17 cellular contexts compared by ENCODE assay signal in the genomic region with DNA sequence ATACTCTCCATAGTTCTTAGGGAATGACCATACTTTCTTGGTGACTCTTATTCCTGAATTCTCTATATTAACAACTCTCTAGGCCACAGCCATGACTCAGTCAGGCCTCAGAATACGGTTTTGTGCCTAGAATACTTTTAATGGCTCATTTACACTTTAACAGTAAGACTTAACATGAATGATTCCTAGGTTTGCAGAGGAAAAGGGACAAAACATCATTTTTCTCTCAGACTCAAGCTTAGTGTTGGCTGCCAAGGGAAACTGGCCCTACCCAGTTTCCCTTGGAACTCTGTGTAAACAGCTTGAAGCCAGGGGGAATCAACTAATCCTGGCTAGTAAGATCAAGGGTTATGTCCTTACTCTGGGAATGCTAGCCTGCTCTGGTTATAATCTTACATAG.
DNase-seq lines count a peak whose midpoint lies in the region; ATAC-seq and TF ChIP-seq lines count a peak whose summit lies in the region.
"Had no signal": no experiment of that assay in that cellular context is flagged by ENCODE, and none has a peak within 500 bp of the region (broad histone marks: within the 10 kb centered on the region; RNA-seq: fewer than 3 reads in every experiment).

No MANE protein-coding gene starts in this region.

- H3K23ac ChIP-seq in H9 (ENCODE audit: insufficient read length, low read depth, low read length): no peak overlapping the region
- no peak overlapping the region for H3K23ac ChIP-seq in mesendoderm (ENCODE audit: low read length)

- H3K23me2 ChIP-seq in H9 (ENCODE audit: insufficient read length, low read depth, low read length, poor library complexity, severe bottlenecking): no peaks in the 10 kb centered on the region

- H3K4me3 ChIP-seq in astrocyte of the spinal cord (ENCODE audit: low read depth, low read length): no peak overlapping the region
- no peak overlapping the region for H3K4me3 ChIP-seq in mesendoderm (ENCODE audit: low read length)
- H3K4me3 ChIP-seq: A549, SJCRH30 had no signal

- H3K27me3 ChIP-seq in H9 (ENCODE audit: insufficient read depth, low read length): no peaks in the 10 kb centered on the region
- no peaks in the 10 kb centered on the region for H3K27me3 ChIP-seq in mesendoderm (ENCODE audit: insufficient read depth, low read length, poor library complexity)
- H3K27me3 ChIP-seq: SJCRH30 had no signal

- no peak overlapping the region for H3T11ph ChIP-seq in H9 (ENCODE audit: low read length)

- H3K4me1 Mint-ChIP-seq in H9: peaks cover 0 to 2% of the 10 kb centered on the region in 2 experiments; a peak in 1 of 4 replicates
- no peaks in the 10 kb centered on the region for H3K4me1 Mint-ChIP-seq in effector memory CD8-positive, alpha-beta T cell (ENCODE audit: low read depth in 2 of 2)
- H3K4me1 Mint-ChIP-seq: activated CD8-positive, alpha-beta memory T cell treated with anti-CD3 and anti-CD28 coated beads, Interleukin-2, amount 10 ng/mL, durations not matched to agents 7 days and 5 days had no signal

- DNase-seq in AG08395 (ENCODE audit: low spot score) (peak; percentile 27), H9 (no peak), astrocyte of the spinal cord (ENCODE audit: low read depth, low spot score) (peak; percentile 77), mesendoderm (peak; percentile 3)
- no peak for DNase-seq in effector memory CD8-positive, alpha-beta T cell
- DNase-seq: activated CD8-positive, alpha-beta memory T cell treated with anti-CD3 and anti-CD28 coated beads, Interleukin-2, amount 10 ng/mL, durations not matched to agents 7 days and 5 days; activated effector memory CD4-positive, alpha-beta T cell treated with Interleukin-2 at 50 U/mL for 16 hours; amygdala; DND-41; NCI-H187; NCI-H510A treated with DMSO at 0.1 percent for 48 hours; SJCRH30 had no signal

- H3K14ac ChIP-seq in H9 (ENCODE audit: insufficient read depth, low read length): no peak overlapping the region

- H2BK15ac ChIP-seq in H9 (ENCODE audit: low read depth, low read length): no peak overlapping the region
- no peak overlapping the region for H2BK15ac ChIP-seq in mesendoderm (replicated peaks; ENCODE audit: low read depth)

- H2BK5ac ChIP-seq in H9 (ENCODE audit: insufficient read length, low read length): no peak overlapping the region
- no peak overlapping the region for H2BK5ac ChIP-seq in mesendoderm (ENCODE audit: low read length)

- H4K5ac ChIP-seq in H9 (ENCODE audit: insufficient read length, low read depth, low read length): no peak overlapping the region
- H4K5ac ChIP-seq in mesendoderm (ENCODE audit: low read length): no peak overlapping the region

- H3K4ac ChIP-seq in H9 (ENCODE audit: low read depth, low read length) (no peak overlapping the region), mesendoderm (ENCODE audit: low read depth, low read length) (no peak overlapping the region)

- no peak overlapping the region for H3K27ac ChIP-seq in H9 (ENCODE audit: insufficient read length, low read depth, low read length)
- no peak overlapping the region for H3K27ac ChIP-seq in mesendoderm (ENCODE audit: low read depth, low read length)
- H3K27ac ChIP-seq: A549, SJCRH30 had no signal

- no peak overlapping the region for H2BK12ac ChIP-seq in H9 (ENCODE audit: insufficient read length, low read depth, low read length)

- no peak for ATAC-seq in effector memory CD8-positive, alpha-beta T cell (replicated peaks)
- ATAC-seq in GM19324 (IDR thresholded peaks at IDR 0.05; ENCODE audit: low FRiP score, unreplicated experiment): no peak
- no peak for ATAC-seq in GM18861 (IDR thresholded peaks at IDR 0.05; ENCODE audit: unreplicated experiment)
- ATAC-seq in GM21528 (IDR thresholded peaks at IDR 0.05; ENCODE audit: low FRiP score, unreplicated experiment): no peak
- ATAC-seq: A549; activated CD8-positive, alpha-beta memory T cell treated with anti-CD3 and anti-CD28 coated beads, Interleukin-2, amount 10 ng/mL, durations not matched to agents 7 days and 5 days had no signal

- H2AK5ac ChIP-seq in H9 (ENCODE audit: insufficient read length, low read length) (no peak overlapping the region), mesendoderm (ENCODE audit: low read length) (no peak overlapping the region)

- no peak for TF ChIP-seq CTCF in H9 (conservative IDR thresholded peaks at IDR 0.05)
- TF ChIP-seq CTCF in astrocyte of the spinal cord (IDR thresholded peaks at IDR 0.05; ENCODE audit: low read depth, low read length): no peak

- H3K4me3 Mint-ChIP-seq in H9: no peak overlapping the region
- H3K4me3 Mint-ChIP-seq in effector memory CD8-positive, alpha-beta T cell: no peak overlapping the region
- H3K4me3 Mint-ChIP-seq: activated CD8-positive, alpha-beta memory T cell treated with anti-CD3 and anti-CD28 coated beads, Interleukin-2, amount 10 ng/mL, durations not matched to agents 7 days and 5 days; stimulated activated naive CD8-positive, alpha-beta T cell treated with anti-CD3 and anti-CD28 coated beads, Interleukin-15, Interleukin-2, amounts not matched to agents 100 ng/mL and 50 ng/mL, for 24 hours had no signal

- no peaks in the 10 kb centered on the region for H3K36me3 ChIP-seq in mesendoderm (ENCODE audit: control insufficient read depth, insufficient read depth, low read length)
- H3K36me3 ChIP-seq: SJCRH30 had no signal

- no peaks in the 10 kb centered on the region for H3K36me3 Mint-ChIP-seq in H9 (ENCODE audit: insufficient read depth in 1 of 3, low read depth in 3 of 3)
- no peaks in the 10 kb centered on the region for H3K36me3 Mint-ChIP-seq in effector memory CD8-positive, alpha-beta T cell (ENCODE audit: insufficient read depth)
- H3K36me3 Mint-ChIP-seq: activated CD8-positive, alpha-beta memory T cell treated with anti-CD3 and anti-CD28 coated beads, Interleukin-2, amount 10 ng/mL, durations not matched to agents 7 days and 5 days had no signal

- no peaks in the 10 kb centered on the region for H4K20me1 ChIP-seq in H9 (ENCODE audit: control insufficient read depth, insufficient read depth, insufficient read length)

- H3K79me2 ChIP-seq in H9 (ENCODE audit: insufficient read depth, low read length): no peaks in the 10 kb centered on the region
- no peaks in the 10 kb centered on the region for H3K79me2 ChIP-seq in mesendoderm (ENCODE audit: control insufficient read depth, insufficient read depth, low read length)

- H3K4me2 ChIP-seq in H9 (ENCODE audit: insufficient read depth, insufficient read length, low read length): no peak overlapping the region
- no peak overlapping the region for H3K4me2 ChIP-seq in mesendoderm (ENCODE audit: low read length)
- H3K4me2 ChIP-seq: A549 had no signal

- H4K91ac ChIP-seq in H9 (ENCODE audit: insufficient read length, low read depth, low read length): no peak overlapping the region

- peak overlapping the region in 2 of 3 experiments; percentile 13 to 56; a peak in 2 of 7 replicates for H3K27ac Mint-ChIP-seq in H9
- no peak overlapping the region for H3K27ac Mint-ChIP-seq in effector memory CD8-positive, alpha-beta T cell
- H3K27ac Mint-ChIP-seq: activated CD8-positive, alpha-beta memory T cell treated with anti-CD3 and anti-CD28 coated beads, Interleukin-2, amount 10 ng/mL, durations not matched to agents 7 days and 5 days; stimulated activated naive CD8-positive, alpha-beta T cell treated with anti-CD3 and anti-CD28 coated beads, Interleukin-15, Interleukin-2, amounts not matched to agents 100 ng/mL and 50 ng/mL, for 24 hours had no signal

- H3K18ac ChIP-seq in H9 (ENCODE audit: insufficient read length, low read depth, low read length): no peak overlapping the region
- no peak overlapping the region for H3K18ac ChIP-seq in mesendoderm (ENCODE audit: low read length)

- H3K4me1 ChIP-seq in H9 (ENCODE audit: insufficient read depth, low read length) (no peaks in the 10 kb centered on the region), mesendoderm (ENCODE audit: control insufficient read depth, low read depth, low read length) (no peaks in the 10 kb centered on the region)
- H3K4me1 ChIP-seq: A549, SJCRH30 had no signal

- H4K8ac ChIP-seq in H9 (replicated peaks; ENCODE audit: insufficient read length, low read depth, low read length) (no peak overlapping the region), mesendoderm (ENCODE audit: low read depth, low read length) (no peak overlapping the region)

- H3K27me3 Mint-ChIP-seq in H9 (ENCODE audit: low read depth): no peaks in the 10 kb centered on the region
- peaks cover 6 to 9% of the 10 kb centered on the region in 2 donors for H3K27me3 Mint-ChIP-seq in effector memory CD8-positive, alpha-beta T cell

- H3K9ac ChIP-seq in H9 (ENCODE audit: extremely low read depth, insufficient read length, low read length) (no peak overlapping the region), mesendoderm (ENCODE audit: low read length) (no peak overlapping the region)

- no peak overlapping the region for H2BK20ac ChIP-seq in H9 (ENCODE audit: low read depth, low read length, poor library complexity, severe bottlenecking)

- H2BK120ac ChIP-seq in H9 (ENCODE audit: low read depth, low read length, poor library complexity, severe bottlenecking) (no peak overlapping the region), mesendoderm (ENCODE audit: low read depth, low read length) (no peak overlapping the region)

- H2AFZ ChIP-seq in H9 (ENCODE audit: low read length): no peak overlapping the region

- WGBS in H9 (ENCODE audit: extremely low coverage, insufficient read length, low lambda C conversion rate): no CpG with 5 or more reads among the region's 1 CpG
- no CpG with 5 or more reads among the region's 1 CpG for WGBS in mesendoderm (ENCODE audit: extremely low coverage, insufficient coverage, low lambda C conversion rate)

- no peak overlapping the region for H3K56ac ChIP-seq in H9 (ENCODE audit: insufficient read length, low read depth, low read length)
- H3K56ac ChIP-seq in mesendoderm (ENCODE audit: low read length): no peak overlapping the region

- no peaks in the 10 kb centered on the region for H3K79me1 ChIP-seq in H9 (ENCODE audit: insufficient read depth, low read depth, low read length, poor library complexity, severe bottlenecking)
- no peaks in the 10 kb centered on the region for H3K79me1 ChIP-seq in mesendoderm (ENCODE audit: low read length)

- no peaks in the 10 kb centered on the region for H3K9me3 Mint-ChIP-seq in H9
- no peaks in the 10 kb centered on the region for H3K9me3 Mint-ChIP-seq in effector memory CD8-positive, alpha-beta T cell
- H3K9me3 Mint-ChIP-seq: stimulated activated naive CD8-positive, alpha-beta T cell treated with anti-CD3 and anti-CD28 coated beads, Interleukin-15, Interleukin-2, amounts not matched to agents 100 ng/mL and 50 ng/mL, for 24 hours had no signal

- in situ Hi-C loops in astrocyte of the spinal cord (cut with HindIII; ENCODE audit: low sequenced_read_pairs): no loop called here

- H3K9me3 ChIP-seq in H9 (ENCODE audit: control insufficient read depth, low read depth, low read length): no peaks in the 10 kb centered on the region
- H3K9me3 ChIP-seq: A549, SJCRH30 had no signal

Comparison
In these comparisons a context has a peak if more than half of its experiments do, and no peak if none do; other contexts are left out.
1. DNase-seq: peak in AG08395 (single experiment), astrocyte of the spinal cord (single experiment) and mesendoderm (single experiment); none in H9 (single experiment) and effector memory CD8-positive, alpha-beta T cell (0 of 3).
2. H3K27ac Mint-ChIP-seq: peak in H9 (2 of 3); none in effector memory CD8-positive, alpha-beta T cell (0 of 2).